ENCODE assay signal across 9 cellular contexts in genomic region chr13:46176756-46177155, GRCh38. TPM values are rescaled to one million over a fixed set of nuclear protein-coding genes. Genes with fewer than 3 reads are reported as not detected.
DNase-seq lines count a peak whose midpoint lies in the region; ATAC-seq and TF ChIP-seq lines count a peak whose summit lies in the region.
"Had no signal": no experiment of that assay in that cellular context is flagged by ENCODE, and none has a peak within 500 bp of the region (broad histone marks: within the 10 kb centered on the region; RNA-seq: fewer than 3 reads in every experiment).

No MANE protein-coding gene starts in this region.

- H3K36me3 ChIP-seq in naive thymus-derived CD4-positive, alpha-beta T cell (ENCODE audit: control insufficient read depth in 2 of 3, insufficient read depth in 3 of 3, low read length in 3 of 3), result no peaks in the 10 kb centered on the region

- peaks cover 64 to 81% (median 72%) of the 10 kb centered on the region in 7 donors for H3K4me1 Mint-ChIP-seq in naive thymus-derived CD4-positive, alpha-beta T cell

- peak overlapping the region; percentile 82 for H3K27ac ChIP-seq in naive thymus-derived CD4-positive, alpha-beta T cell (ENCODE audit: low read depth, low read length)
- no peak overlapping the region for H3K27ac ChIP-seq in RWPE1
- H3K27ac ChIP-seq: KMS-11 had no signal

- CTCF ChIA-PET in naive thymus-derived CD4-positive, alpha-beta T cell (lab: Charles Lee), result interaction anchor here (1.0 to 2.9 kb wide), 6 partner anchors 8 to 144 kb away, joined by 3 to 7 read pairs (median 4); no protein-coding TSS in a partner anchor
- CTCF ChIA-PET in RWPE1 (lab: Yijun Ruan, JAX), result no interaction called here

- H3K27me3 ChIP-seq in naive thymus-derived CD4-positive, alpha-beta T cell (ENCODE audit: control insufficient read depth in 2 of 2, insufficient read depth in 2 of 2, low read length in 2 of 2), result no peaks in the 10 kb centered on the region

- DNase-seq in SKM-1 (lab: John Stamatoyannopoulos, UW; ENCODE audit: unreplicated experiment) (peak; percentile 89), RWPE1 (ENCODE audit: low spot score) (no peak), NCI-H2171 (lab: John Stamatoyannopoulos, UW) (no peak), foreskin fibroblast (no peak), activated gamma-delta T cell treated with Interleukin-2 at 50 U/mL for 16 hours (no peak)
- DNase-seq in naive thymus-derived CD4-positive, alpha-beta T cell, result no peak

- H3K9me3 ChIP-seq in naive thymus-derived CD4-positive, alpha-beta T cell (ENCODE audit: control insufficient read depth in 2 of 3, low read length in 3 of 3), result no peaks in the 10 kb centered on the region

- H3K4me3 ChIP-seq in naive thymus-derived CD4-positive, alpha-beta T cell (ENCODE audit: low read length), result peak overlapping the region; percentile 66
- H3K4me3 ChIP-seq in foreskin fibroblast (ENCODE audit: low read depth in 1 of 2, low read length in 2 of 2), result no peak overlapping the region

- H3K4me1 ChIP-seq in naive thymus-derived CD4-positive, alpha-beta T cell (ENCODE audit: control insufficient read depth in 2 of 2, insufficient read depth in 2 of 2, low read length in 2 of 2), result peaks cover 59 to 60% of the 10 kb centered on the region in 2 donors

- peak overlapping the region; percentile 80 to 99 (median 92) for H3K4me3 Mint-ChIP-seq in naive thymus-derived CD4-positive, alpha-beta T cell

- ATAC-seq in GM18867 (IDR thresholded peaks at IDR 0.05; ENCODE audit: unreplicated experiment) (peak; percentile 33), HG02884 (IDR thresholded peaks at IDR 0.05; ENCODE audit: unreplicated experiment) (peak; percentile 31)
- ATAC-seq in naive thymus-derived CD4-positive, alpha-beta T cell, result peak; percentile 41

- peak overlapping the region; percentile 73 to 95 (median 89) for H3K27ac Mint-ChIP-seq in naive thymus-derived CD4-positive, alpha-beta T cell

- no peak for TF ChIP-seq CTCF in RWPE1 (conservative IDR thresholded peaks at IDR 0.05; ENCODE audit: low read depth)
- TF ChIP-seq CTCF in foreskin fibroblast (IDR thresholded peaks at IDR 0.05; ENCODE audit: low read depth, low read length), result no peak

- peaks cover 0 to 3% (median 0%) of the 10 kb centered on the region in 5 donors for H3K27me3 Mint-ChIP-seq in naive thymus-derived CD4-positive, alpha-beta T cell

- H3K36me3 Mint-ChIP-seq in naive thymus-derived CD4-positive, alpha-beta T cell, result peaks cover 0 to 54% (median 5%) of the 10 kb centered on the region in 5 donors

- H3K9me3 Mint-ChIP-seq in naive thymus-derived CD4-positive, alpha-beta T cell, result peaks cover 0 to 1% (median 0%) of the 10 kb centered on the region in 11 donors

- intact Hi-C loops in naive thymus-derived CD4-positive, alpha-beta T cell (cut with micrococcal nuclease), result no loop called here

- POLR2A ChIA-PET in naive thymus-derived CD4-positive, alpha-beta T cell (lab: Charles Lee), result interaction anchor here (1.0 to 3.0 kb wide), 11 partner anchors 9 to 123 kb away, joined by 3 to 11 read pairs (median 3); partner anchors contain the start of gene LRRC63
- POLR2A ChIA-PET in RWPE1 (lab: Yijun Ruan, JAX; ENCODE audit: low non-redundant PET), result no interaction called here

RNA-seq across cellular contexts. Expression of gene LCP1, which starts 5.2 kb away (rescaled TPM):
- total RNA-seq in naive thymus-derived CD4-positive, alpha-beta T cell, result 100 to 1,000 TPM; 293 to 989 (median 355) TPM
- polyA plus RNA-seq in naive thymus-derived CD4-positive, alpha-beta T cell, result 100 to 1,000 TPM; 764 to 902 TPM

RNA-seq across cellular contexts. Expression of gene LRRC63, which starts 35.0 kb away (rescaled TPM):
- under 1 TPM; 0.19 to 0.80 (median 0.49) TPM for total RNA-seq in naive thymus-derived CD4-positive, alpha-beta T cell
- under 1 TPM in 1 of 2 donors, not detected in 1; 0.31 TPM for polyA plus RNA-seq in naive thymus-derived CD4-positive, alpha-beta T cell
